1 cellular context compared by ENCODE assay signal in genomic region chr22:30289126-30289979, GRCh38.
TF ChIP-seq lines count a peak whose summit lies in the region.

Gene CASTOR1, minus strand, starts transcription at chr22:30289505. Its CDS starts 8 bp downstream, at chr22:30289497.

TF ChIP-seq in K562, 482 proteins besides CTCF, POLR2A, EP300 and RAD21 (continued from another document):
- no peak for TF ChIP-seq RNF219 (CRISPR knock-in tag; IDR thresholded peaks at IDR 0.05)
- TF ChIP-seq CBFA2T2 (conservative IDR thresholded peaks at IDR 0.05): no peak
- TF ChIP-seq SP1 (CRISPR knock-in tag; IDR thresholded peaks at IDR 0.05): 0 out of 2 replicates have a peak, but pooled peaks have one; percentile 29
- TF ChIP-seq CHCHD3 (CRISPR knock-in tag; IDR thresholded peaks at IDR 0.05): no peak
- no peak for TF ChIP-seq NFXL1 (CRISPR knock-in tag; IDR thresholded peaks at IDR 0.05)
- TF ChIP-seq ETV1 (tag; conservative IDR thresholded peaks at IDR 0.05; ENCODE audit: low read depth): no peak
- no peak for TF ChIP-seq ZNF830 (CRISPR knock-in tag; IDR thresholded peaks at IDR 0.05)
- TF ChIP-seq HDAC6 (IDR thresholded peaks at IDR 0.05; ENCODE audit: low read depth, low read length): no peak
- no peak for TF ChIP-seq NR2C1 (IDR thresholded peaks at IDR 0.05)
- no peak for TF ChIP-seq NR2C1 (tag; IDR thresholded peaks at IDR 0.05)
- TF ChIP-seq ZFP91 (CRISPR knock-in tag; IDR thresholded peaks at IDR 0.05): peak; percentile 86
- TF ChIP-seq THRB (CRISPR knock-in tag; conservative IDR thresholded peaks at IDR 0.05): no peak
- no peak for TF ChIP-seq MED1 (CRISPR knock-in tag; IDR thresholded peaks at IDR 0.05; ENCODE audit: borderline replicate concordance)
- TF ChIP-seq THRA (IDR thresholded peaks at IDR 0.05): no peak
- peak in 1 of 2 experiments; percentile 60; a peak in 1 of 4 replicates for TF ChIP-seq NONO (IDR thresholded peaks at IDR 0.05; ENCODE audit: low read depth in 2 of 2, low read length in 1 of 2)
- no peak for TF ChIP-seq SIRT6 (IDR thresholded peaks at IDR 0.05; ENCODE audit: low read depth, low read length)
- no peak for TF ChIP-seq STAG1 (CRISPR knock-in tag; IDR thresholded peaks at IDR 0.05; ENCODE audit: borderline replicate concordance)
- no peak for TF ChIP-seq SAFB2 (IDR thresholded peaks at IDR 0.05; ENCODE audit: borderline replicate concordance, low read depth, low read length, severe bottlenecking)
- TF ChIP-seq SP2 (IDR thresholded peaks at IDR 0.05; ENCODE audit: extremely low read depth, low read depth, low read length, poor library complexity, severe bottlenecking): no peak
- no peak for TF ChIP-seq ZNF184 (CRISPR knock-in tag; IDR thresholded peaks at IDR 0.05)
- no peak for TF ChIP-seq HNRNPUL1 (IDR thresholded peaks at IDR 0.05; ENCODE audit: low read length)
- no peak for TF ChIP-seq PKNOX1 (IDR thresholded peaks at IDR 0.05)
- TF ChIP-seq ZFP30 (CRISPR knock-in tag; IDR thresholded peaks at IDR 0.05; ENCODE audit: borderline replicate concordance): no peak
- no peak for TF ChIP-seq FOXA3 (CRISPR knock-in tag; conservative IDR thresholded peaks at IDR 0.05 in 1 of 2, IDR thresholded peaks at IDR 0.05 in 1 of 2)
- no peak for TF ChIP-seq ADNP (tag; IDR thresholded peaks at IDR 0.05)
- TF ChIP-seq CBX2 (IDR thresholded peaks at IDR 0.05; ENCODE audit: insufficient read depth, low read length, poor library complexity, severe bottlenecking): no peak
- TF ChIP-seq TRIM24 (IDR thresholded peaks at IDR 0.05): no peak
- TF ChIP-seq POLR3A (IDR thresholded peaks at IDR 0.05; ENCODE audit: borderline replicate concordance, extremely low read depth, insufficient read depth, insufficient read length): no peak
- no peak for TF ChIP-seq CHD7 (IDR thresholded peaks at IDR 0.05; ENCODE audit: low read depth, low read length)
- 0 out of 2 replicates have a peak, but pooled peaks have one; percentile 18 for TF ChIP-seq ETS1 (conservative IDR thresholded peaks at IDR 0.05; ENCODE audit: control insufficient read depth, low read depth, low read length)
